Comparison of ENCODE assay signal across 15 cellular contexts in the genomic region with DNA sequence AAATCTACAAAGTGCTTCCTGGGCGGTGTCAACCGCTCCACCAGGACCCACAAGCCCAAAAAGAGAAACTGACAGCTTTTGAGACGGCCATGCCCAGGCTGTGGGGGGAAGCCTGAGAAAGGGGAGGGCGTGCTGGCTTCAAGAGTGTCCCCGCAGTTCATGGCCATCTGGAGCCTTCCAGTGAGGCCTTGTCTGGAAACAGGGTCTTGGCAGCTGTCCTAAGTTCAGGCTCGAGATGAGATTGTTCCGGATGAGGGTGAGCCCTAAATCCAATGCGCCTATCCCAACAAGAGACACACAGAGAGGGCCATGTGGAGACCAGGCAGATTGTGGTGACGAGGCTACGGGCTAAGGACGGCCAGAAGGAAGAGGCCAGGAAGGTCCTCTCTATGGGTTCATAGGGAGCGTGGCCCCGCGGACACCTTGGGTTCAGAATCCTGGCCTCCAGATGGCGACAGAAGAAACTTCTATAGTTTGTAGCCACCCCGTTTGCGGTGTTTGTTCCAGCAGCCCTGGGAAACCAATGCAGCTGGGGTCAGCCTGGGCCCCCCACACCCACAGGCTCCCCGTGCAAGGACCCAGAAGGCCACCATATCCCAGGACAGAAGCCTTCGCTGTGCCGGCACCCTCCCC.
DNase-seq lines count a peak whose midpoint lies in the region; ATAC-seq and TF ChIP-seq lines count a peak whose summit lies in the region.
"Had no signal": no experiment of that assay in that cellular context is flagged by ENCODE, and none has a peak within 500 bp of the region (broad histone marks: within the 10 kb centered on the region; RNA-seq: fewer than 3 reads in every experiment).

No MANE protein-coding gene starts in this region.

- no peak overlapping the region for H3K4me3 ChIP-seq in BLaER1 treated with 17β-estradiol and CSF1 and Interleukin-3, amounts not matched to agents 10 nM and 100 nM
- H3K4me3 ChIP-seq in Loucy (ENCODE audit: low read length, poor library complexity, severe bottlenecking): no peak overlapping the region
- no peak overlapping the region for H3K4me3 ChIP-seq in tibial nerve
- no peak overlapping the region for H3K4me3 ChIP-seq in adrenal gland

- H3K9me2 ChIP-seq in Loucy (replicated peaks; ENCODE audit: low read depth, low read length): no peaks in the 10 kb centered on the region
- H3K9me2 ChIP-seq: SK-N-SH had no signal

- peaks cover 46 to 100% (median 98%) of the 10 kb centered on the region in 11 experiments; a peak in 20 of 22 replicates for H4K20me1 ChIP-seq in BLaER1 treated with 17β-estradiol and CSF1 and Interleukin-3, amounts not matched to agents 10 nM and 100 nM
- no peaks in the 10 kb centered on the region for H4K20me1 ChIP-seq in Loucy (ENCODE audit: insufficient read depth, low read length, poor library complexity, severe bottlenecking)

- peak overlapping the region in 4 of 11 experiments; percentile 7 to 50 (median 20); a peak in 3 of 22 replicates for H3K9ac ChIP-seq in BLaER1 treated with 17β-estradiol and CSF1 and Interleukin-3, amounts not matched to agents 10 nM and 100 nM
- peak overlapping the region; percentile 4 for H3K9ac ChIP-seq in Loucy (ENCODE audit: low read depth, low read length, poor library complexity, severe bottlenecking)
- H3K9ac ChIP-seq: SK-N-SH had no signal

- H3K79me2 ChIP-seq in Loucy (ENCODE audit: insufficient read depth, low read length): no peaks in the 10 kb centered on the region

- peaks cover 41 to 100% (median 91%) of the 10 kb centered on the region in 10 experiments for H3K4me1 ChIP-seq in BLaER1 treated with 17β-estradiol and CSF1 and Interleukin-3, amounts not matched to agents 10 nM and 100 nM
- H3K4me1 ChIP-seq in Loucy (ENCODE audit: insufficient read depth, low read length, poor library complexity, severe bottlenecking): peaks cover 17% of the 10 kb centered on the region
- H3K4me1 ChIP-seq in tibial nerve: peaks cover 0 to 9% (median 1%) of the 10 kb centered on the region in 4 donors
- H3K4me1 ChIP-seq in adrenal gland (replicated peaks in 1 of 2): no peaks in the 10 kb centered on the region

- no peak for ATAC-seq in GM18502 (IDR thresholded peaks at IDR 0.05; ENCODE audit: poor library complexity, unreplicated experiment)

- no peak for TF ChIP-seq CTCF in Loucy (conservative IDR thresholded peaks at IDR 0.05; ENCODE audit: low read length)
- no peak for TF ChIP-seq CTCF in nephron progenitor cell (IDR thresholded peaks at IDR 0.05)
- TF ChIP-seq CTCF in tibial nerve (IDR thresholded peaks at IDR 0.05): no peak
- TF ChIP-seq CTCF in adrenal gland (IDR thresholded peaks at IDR 0.05): no peak

- no peak overlapping the region for H2AFZ ChIP-seq in Loucy (ENCODE audit: low read length)

- TF ChIP-seq POLR2A in tibial nerve (IDR thresholded peaks at IDR 0.05): no peak
- no peak for TF ChIP-seq POLR2A in adrenal gland (IDR thresholded peaks at IDR 0.05)

- peaks cover 6% of the 10 kb centered on the region for H3K4me1 Mint-ChIP-seq in nephron progenitor cell

- TF ChIP-seq EP300 in tibial nerve (IDR thresholded peaks at IDR 0.05): no peak

- no peaks in the 10 kb centered on the region for H3F3A ChIP-seq in Loucy (ENCODE audit: low read depth)

- H3K36me3 Mint-ChIP-seq in nephron progenitor cell (ENCODE audit: low read depth): no peaks in the 10 kb centered on the region

- peak overlapping the region; percentile 17 to 97 (median 87) for H3K4me2 ChIP-seq in BLaER1 treated with 17β-estradiol and CSF1 and Interleukin-3, amounts not matched to agents 10 nM and 100 nM
- no peak overlapping the region for H3K4me2 ChIP-seq in Loucy (ENCODE audit: low read depth, low read length, poor library complexity, severe bottlenecking)
- H3K4me2 ChIP-seq: SK-N-SH had no signal

- H3K27me3 ChIP-seq in BLaER1 treated with 17β-estradiol and CSF1 and Interleukin-3, amounts not matched to agents 10 nM and 100 nM: peaks cover 0 to 44% (median 0%) of the 10 kb centered on the region in 11 experiments; a peak in 7 of 22 replicates
- H3K27me3 ChIP-seq in Loucy (ENCODE audit: insufficient read depth, low read length, poor library complexity, severe bottlenecking) (no peaks in the 10 kb centered on the region), tibial nerve (no peaks in the 10 kb centered on the region), adrenal gland (peaks cover 5% of the 10 kb centered on the region)

- intact Hi-C loops in adrenal gland (cut with DNase I): no loop called here

- DNase-seq in cerebellar nuclear complex (lab: John Stamatoyannopoulos, UW) (peak; percentile 5 to 52), nephron progenitor cell (no peak), tibial nerve (ENCODE audit: low spot score in 2 of 2) (no peak), adrenal gland (no peak)
- DNase-seq: DMS53; NCI-H1048; NCI-H1436; NCI-H1930; NCI-H446 treated with DMSO at 0.1 percent for 48 hours; NK-92 treated with Interleukin-12 subunit alpha and Interleukin-12 subunit beta, amount 100 ng/mL, for 24 hours; SHP77 treated with DMSO at 0.1 percent for 48 hours; SK-N-SH had no signal

- no peaks in the 10 kb centered on the region for H3K9me3 ChIP-seq in BLaER1 treated with 17β-estradiol and CSF1 and Interleukin-3, amounts not matched to agents 10 nM and 100 nM (replicated peaks in 1 of 11)
- H3K9me3 ChIP-seq in Loucy (ENCODE audit: insufficient read depth, low read depth, low read length) (no peaks in the 10 kb centered on the region), tibial nerve (no peaks in the 10 kb centered on the region), adrenal gland (replicated peaks in 1 of 3) (no peaks in the 10 kb centered on the region)
- H3K9me3 ChIP-seq: SK-N-SH had no signal

- H3K9me3 Mint-ChIP-seq in nephron progenitor cell: no peaks in the 10 kb centered on the region

- peaks cover 0 to 6% (median 0%) of the 10 kb centered on the region in 11 experiments; a peak in 2 of 22 replicates for H3K36me3 ChIP-seq in BLaER1 treated with 17β-estradiol and CSF1 and Interleukin-3, amounts not matched to agents 10 nM and 100 nM
- no peaks in the 10 kb centered on the region for H3K36me3 ChIP-seq in Loucy (ENCODE audit: insufficient read depth, low read length)
- H3K36me3 ChIP-seq in tibial nerve: peaks cover 0 to 13% (median 0%) of the 10 kb centered on the region in 3 donors
- H3K36me3 ChIP-seq in adrenal gland (replicated peaks in 1 of 2): no peaks in the 10 kb centered on the region

- H3K27ac ChIP-seq in BLaER1 treated with 17β-estradiol and CSF1 and Interleukin-3, amounts not matched to agents 10 nM and 100 nM: no peak overlapping the region
- H3K27ac ChIP-seq in tibial nerve (no peak overlapping the region), adrenal gland (no peak overlapping the region)

- 88 to 91% methylated on average over 20 of the region's 20 CpGs for WGBS in tibial nerve, 2 donors
- WGBS in adrenal gland, 4 donors: 80 to 93% (median 85%) methylated on average over 6 to 20 of the region's 20 CpGs

- no peak overlapping the region for H3K4me3 Mint-ChIP-seq in nephron progenitor cell

- peaks cover 18% of the 10 kb centered on the region for H3K27me3 Mint-ChIP-seq in nephron progenitor cell (ENCODE audit: low read depth, poor library complexity)

- peak overlapping the region; percentile 37 for H3K27ac Mint-ChIP-seq in nephron progenitor cell

Comparison
In these comparisons a context has a peak if more than half of its experiments do, and no peak if none do; other contexts are left out.
1. DNase-seq: peak in cerebellar nuclear complex (2 of 2); none in nephron progenitor cell (single experiment), tibial nerve (0 of 2) and adrenal gland (0 of 7).